ENCODE assay signal across 1 cellular context in genomic region chr7:103143865-103144264, GRCh38.
TF ChIP-seq lines count a peak whose summit lies in the region.

No MANE protein-coding gene starts in this region.

TF ChIP-seq in HEK293, 187 proteins besides CTCF, POLR2A, EP300 and RAD21 (continued from another document and continues in another):
- TF ChIP-seq BCL6B (tag by site-specific recombination; IDR thresholded peaks at IDR 0.05) (0 out of 2 replicates have a peak, but pooled peaks have one; percentile 41), ZNF10 (tag by site-specific recombination; IDR thresholded peaks at IDR 0.05) (no peak), SP7 (tag by site-specific recombination; IDR thresholded peaks at IDR 0.05) (peak; percentile 79), ZNF501 (tag by site-specific recombination; IDR thresholded peaks at IDR 0.05) (no peak), ZFP3 (tag by site-specific recombination; IDR thresholded peaks at IDR 0.05; ENCODE audit: low read depth) (no peak), ZNF580 (tag by site-specific recombination; IDR thresholded peaks at IDR 0.05) (peak; percentile 81; the same call in 1 of the 2 replicates), ZNF26 (tag by site-specific recombination; IDR thresholded peaks at IDR 0.05) (no peak), IKZF3 (tag by site-specific recombination; IDR thresholded peaks at IDR 0.05) (0 out of 2 replicates have a peak, but pooled peaks have one; percentile 29), ZNF114 (tag by site-specific recombination; IDR thresholded peaks at IDR 0.05) (no peak), ZNF670 (tag by site-specific recombination; IDR thresholded peaks at IDR 0.05; ENCODE audit: low read depth) (no peak), ZFP69B (tag by site-specific recombination; IDR thresholded peaks at IDR 0.05) (no peak), OVOL3 (tag by site-specific recombination; IDR thresholded peaks at IDR 0.05) (no peak), REPIN1 (tag by site-specific recombination; IDR thresholded peaks at IDR 0.05; ENCODE audit: low read depth) (no peak), ZNF645 (tag by site-specific recombination; IDR thresholded peaks at IDR 0.05) (no peak), ZNF302 (tag by site-specific recombination; IDR thresholded peaks at IDR 0.05; ENCODE audit: low read depth) (no peak), KLF9 (tag by site-specific recombination; IDR thresholded peaks at IDR 0.05; ENCODE audit: low read depth) (no peak), SETDB1 (IDR thresholded peaks at IDR 0.05; ENCODE audit: insufficient read length, low read length) (no peak), PRDM10 (tag by site-specific recombination; IDR thresholded peaks at IDR 0.05) (no peak), AEBP2 (tag by site-specific recombination; IDR thresholded peaks at IDR 0.05; ENCODE audit: borderline replicate concordance) (no peak), ZNF121 (tag by site-specific recombination; IDR thresholded peaks at IDR 0.05) (no peak), ZSCAN30 (tag by site-specific recombination; IDR thresholded peaks at IDR 0.05) (peak; percentile 73; the same call in 1 of the 2 replicates), ZNF18 (tag by site-specific recombination; IDR thresholded peaks at IDR 0.05) (no peak), ZNF76 (tag by site-specific recombination; IDR thresholded peaks at IDR 0.05; ENCODE audit: borderline replicate concordance, low read depth) (no peak), ZNF324 (tag by site-specific recombination; IDR thresholded peaks at IDR 0.05) (no peak), GLI4 (tag by site-specific recombination; IDR thresholded peaks at IDR 0.05) (no peak), FEZF1 (tag by site-specific recombination; IDR thresholded peaks at IDR 0.05) (peak; percentile 73; the same call in 1 of the 2 replicates), ZNF518A (tag by site-specific recombination; conservative IDR thresholded peaks at IDR 0.05; ENCODE audit: low read depth) (no peak), GLI2 (tag by site-specific recombination; IDR thresholded peaks at IDR 0.05; ENCODE audit: borderline replicate concordance, low read depth) (no peak; the same call in 1 of the 2 replicates), PBX3 (CRISPR knock-in tag; IDR thresholded peaks at IDR 0.05) (no peak), PRDM6 (tag by site-specific recombination; IDR thresholded peaks at IDR 0.05) (peak; percentile 69; the same call in 1 of the 2 replicates), OSR2 (tag by site-specific recombination; IDR thresholded peaks at IDR 0.05) (peak; percentile 84), ZNF600 (tag by site-specific recombination; IDR thresholded peaks at IDR 0.05) (no peak), ZNF664 (tag by site-specific recombination; IDR thresholded peaks at IDR 0.05) (peak; percentile 86), ZBTB20 (tag by site-specific recombination; IDR thresholded peaks at IDR 0.05) (no peak), ZNF843 (tag by site-specific recombination; IDR thresholded peaks at IDR 0.05) (peak; percentile 88), ZNF239 (tag by site-specific recombination; IDR thresholded peaks at IDR 0.05) (no peak), RBAK (tag by site-specific recombination; IDR thresholded peaks at IDR 0.05) (no peak), ZNF658 (tag by site-specific recombination; IDR thresholded peaks at IDR 0.05) (no peak), ZNF514 (tag by site-specific recombination; IDR thresholded peaks at IDR 0.05) (no peak)
